Comparison of ENCODE assay signal across 23 cellular contexts in genomic region chr4:150037251-150037856, GRCh38. TPM values are rescaled to one million over a fixed set of nuclear protein-coding genes. Genes with fewer than 3 reads are reported as not detected.
"Had no signal": no experiment of that assay in that cellular context is flagged by ENCODE, and none has a peak within 500 bp of the region (broad histone marks: within the 10 kb centered on the region; RNA-seq: fewer than 3 reads in every experiment).

No MANE protein-coding gene starts in this region.

- H3K27me3 ChIP-seq: pancreas, sigmoid colon, spleen, tibial nerve, uterus had no signal

- H3K27ac ChIP-seq: left ventricle myocardium inferior, pancreas, prostate gland, sigmoid colon, spleen, tibial nerve, uterus had no signal

- DNase-seq: hypothalamus; immature natural killer cell; left ventricle myocardium inferior; midbrain; naive thymus-derived CD8-positive, alpha-beta T cell; nucleus accumbens; pancreas; posterior cingulate gyrus; retina; right cardiac atrium; sigmoid colon; small intestine; spleen; stimulated activated CD4-positive, alpha-beta T cell treated with anti-CD3 and anti-CD28 coated beads, Interleukin-2, amount 100 ng/mL, for 48 hours; stimulated activated CD4-positive, alpha-beta T cell treated with anti-CD3 and anti-CD28 coated beads, Interleukin-4, amount 100 ng/mL, for 4 hours; stimulated activated CD8-positive, alpha-beta memory T cell treated with anti-CD3 and anti-CD28 coated beads, Interleukin-4, amount 100 ng/mL, for 48 hours; stimulated activated naive CD4-positive, alpha-beta T cell treated with Interleukin-2 at 50 U/mL for 16 hours; stimulated activated naive CD8-positive, alpha-beta T cell treated with anti-CD3 and anti-CD28 coated beads, Interleukin-15, amount 100 ng/mL, for 72 hours; substantia nigra; uterus had no signal

- H3K4me1 ChIP-seq: left ventricle myocardium inferior, pancreas, prostate gland, tibial nerve, uterus had no signal

- H3K9me3 ChIP-seq: left ventricle myocardium inferior, pancreas, prostate gland, sigmoid colon, tibial nerve, uterus had no signal

- H3K4me3 ChIP-seq: left ventricle myocardium inferior, lung, pancreas, prostate gland, sigmoid colon, spleen, tibial nerve, uterus had no signal

- H3K36me3 ChIP-seq: left ventricle myocardium inferior, pancreas, prostate gland, sigmoid colon, spleen, tibial nerve, uterus had no signal

RNA-seq across cellular contexts. Expression of gene DCLK2, which starts 40.9 kb away (rescaled TPM):
- polyA plus RNA-seq: immature natural killer cell had no signal
